ENCODE assay signal across 8 cellular contexts in genomic region chr12:109053382-109054123, GRCh38. TPM values are rescaled to one million over a fixed set of nuclear protein-coding genes. Genes with fewer than 3 reads are reported as not detected.
DNase-seq lines count a peak whose midpoint lies in the region; ATAC-seq, FAIRE-seq and TF ChIP-seq lines count a peak whose summit lies in the region.

No MANE protein-coding gene starts in this region.

- no peak for FAIRE-seq in A549 (lab: Jason Lieb, UNC)

- POLR2A ChIA-PET in A549 (lab: Yijun Ruan, JAX), result interaction anchor here (0.9 kb wide), 1 partner anchor 488 kb away, joined by 3 read pairs; no protein-coding TSS in a partner anchor

- no peaks in the 10 kb centered on the region for H3K27me3 ChIP-seq in HUES6 (ENCODE audit: control insufficient read depth, insufficient read depth, low read length)

- DNase-seq in A549 (ENCODE audit: low read depth in 1 of 2, low spot score in 1 of 2) (no peak), hepatic stellate cell (ENCODE audit: low spot score) (peak; percentile 19), retina (no peak), HK-2 (ENCODE audit: unreplicated experiment) (no peak)
- DNase-seq in activated T-cell treated with anti-CD3 and anti-CD28 coated beads, Interleukin-2, amount 50 U/mL, for 48 hours, result peak; percentile 38 to 48

- H3K4me3 ChIP-seq in A549 (peak overlapping the region; percentile 96), HUES6 (ENCODE audit: low read depth, low read length) (peak overlapping the region; percentile 99), skin epidermis (peak overlapping the region; percentile 79 to 100 (median 86))

- no peak for TF ChIP-seq CTCF in A549 (IDR thresholded peaks at IDR 0.05)

- CTCF ChIA-PET in A549 (lab: Yijun Ruan, JAX), result interaction anchor here (0.6 to 2.2 kb wide), 4 partner anchors 16 to 56 kb away, joined by 3 to 6 read pairs (median 4); no protein-coding TSS in a partner anchor

- TF ChIP-seq EP300 in A549 (IDR thresholded peaks at IDR 0.05), result no peak

- H3K4me2 ChIP-seq in A549, result peak overlapping the region; percentile 99

- H3K4me1 ChIP-seq in A549 (peaks cover 8% of the 10 kb centered on the region), HUES6 (ENCODE audit: control insufficient read depth, insufficient read depth, low read length) (no peaks in the 10 kb centered on the region)

- WGBS in A549 (ENCODE audit: missing lambda C conversion rate), result 30% methylated on average over 9 of the region's 9 CpGs

- no peak for TF ChIP-seq POLR2A in A549 (IDR thresholded peaks at IDR 0.05; ENCODE audit: low read length)

- H3K36me3 ChIP-seq in HUES6 (ENCODE audit: control insufficient read depth, insufficient read depth, low read length), result no peaks in the 10 kb centered on the region

- TF ChIP-seq RAD21 in A549 (conservative IDR thresholded peaks at IDR 0.05 in 1 of 2, IDR thresholded peaks at IDR 0.05 in 1 of 2), result no peak

- H3K27ac ChIP-seq in A549, result peak overlapping the region; percentile 91 to 93; a peak in 5 of 6 replicates
- no peak overlapping the region for H3K27ac ChIP-seq in HUES6 (ENCODE audit: low read depth, low read length)
- H3K27ac ChIP-seq in skin epidermis, result peak overlapping the region in 19 of 21 experiments; percentile 47 to 94 (median 89)

- peak overlapping the region; percentile 76 for H3K9ac ChIP-seq in HUES6 (ENCODE audit: low read length)

- ATAC-seq in A549, result no peak
- ATAC-seq in GM18909 (IDR thresholded peaks at IDR 0.05; ENCODE audit: poor library complexity, unreplicated experiment), result peak; percentile 46

- H3K9me3 ChIP-seq in A549 (no peaks in the 10 kb centered on the region), HUES6 (ENCODE audit: control insufficient read depth, insufficient read depth, low read depth, low read length) (no peaks in the 10 kb centered on the region)

TF ChIP-seq in A549, 52 proteins besides CTCF, POLR2A, EP300 and RAD21:
- TF ChIP-seq ELK1 (IDR thresholded peaks at IDR 0.05; ENCODE audit: low read depth, low read length) (no peak), MAZ (IDR thresholded peaks at IDR 0.05; ENCODE audit: borderline replicate concordance, low read depth, low read length) (no peak), PBX3 (IDR thresholded peaks at IDR 0.05) (no peak), PHF8 (IDR thresholded peaks at IDR 0.05; ENCODE audit: borderline replicate concordance, low read depth) (no peak), HEYL (CRISPR knock-in tag; IDR thresholded peaks at IDR 0.05) (no peak), RNF2 (IDR thresholded peaks at IDR 0.05; ENCODE audit: borderline replicate concordance, low read depth) (no peak)

RNA-seq across cellular contexts. Expression of gene USP30, which starts 1.2 kb away (rescaled TPM):
- polyA plus RNA-seq in A549 (2011; rRNA removed) (15.2 and 19.6 TPM in 2 replicates), A549 (2017; fragmentation: RNase III; extraction: RNeasy Plus Mini Kit Qiagen cat#74134 plus additional on column Dnase treatment) (5.7 to 7.2 TPM (median 6.8 TPM) in 3 replicates)
- 10.6 and 14.9 TPM in 2 replicates for polyA plus RNA-seq in A549 (2012; cell fraction: cytosol; rRNA removed)
- polyA plus RNA-seq in A549 (2012; cell fraction: nucleus; rRNA removed), result 24.0 and 25.6 TPM in 2 replicates
- 18.8 and 19.3 TPM in 2 replicates for polyA minus RNA-seq in A549 (2011; rRNA and poly(A)+ RNA removed)

RNA-seq across cellular contexts. Expression of gene SVOP, which starts 32.7 kb away (rescaled TPM):
- polyA plus RNA-seq in A549 (2011; rRNA removed), result not detected in 2 replicates
- polyA plus RNA-seq in A549 (2012; cell fraction: cytosol; rRNA removed), result not detected in 2 replicates
- not detected in 2 replicates for polyA plus RNA-seq in A549 (2012; cell fraction: nucleus; rRNA removed)
- polyA plus RNA-seq in A549 (2017; fragmentation: RNase III; extraction: RNeasy Plus Mini Kit Qiagen cat#74134 plus additional on column Dnase treatment), result not detected in 3 replicates
- not detected in 2 replicates for polyA minus RNA-seq in A549 (2011; rRNA and poly(A)+ RNA removed)

RNA-seq across cellular contexts. Expression of gene ALKBH2, which starts 39.7 kb away (rescaled TPM):
- polyA plus RNA-seq in A549 (2011; rRNA removed) (48.7 and 53.9 TPM in 2 replicates), A549 (2017; fragmentation: RNase III; extraction: RNeasy Plus Mini Kit Qiagen cat#74134 plus additional on column Dnase treatment) (54.8 to 57.7 TPM (median 55.0 TPM) in 3 replicates)
- polyA plus RNA-seq in A549 (2012; cell fraction: cytosol; rRNA removed), result 47.1 and 48.9 TPM in 2 replicates
- 47.3 and 91.8 TPM in 2 replicates for polyA plus RNA-seq in A549 (2012; cell fraction: nucleus; rRNA removed)
- 24.4 and 30.1 TPM in 2 replicates for polyA minus RNA-seq in A549 (2011; rRNA and poly(A)+ RNA removed)

RNA-seq across cellular contexts. Expression of gene UNG, which starts 43.8 kb away (rescaled TPM):
- 47.6 and 55.6 TPM in 2 replicates for polyA plus RNA-seq in A549 (2011; rRNA removed)
- polyA plus RNA-seq in A549 (2012; cell fraction: cytosol; rRNA removed), result 68.8 and 90.4 TPM in 2 replicates
- polyA plus RNA-seq in A549 (2012; cell fraction: nucleus; rRNA removed), result 57.0 and 72.5 TPM in 2 replicates
- polyA plus RNA-seq in A549 (2017; fragmentation: RNase III; extraction: RNeasy Plus Mini Kit Qiagen cat#74134 plus additional on column Dnase treatment), result 75.6 to 79.5 TPM (median 77.6 TPM) in 3 replicates
- 14.9 and 16.1 TPM in 2 replicates for polyA minus RNA-seq in A549 (2011; rRNA and poly(A)+ RNA removed)

Comparison
In these comparisons a context has a peak if more than half of its experiments do, and no peak if none do; other contexts are left out.
1. DNase-seq: peak in activated T-cell treated with anti-CD3 and anti-CD28 coated beads, Interleukin-2, amount 50 U/mL, for 48 hours (2 of 2) and hepatic stellate cell (single experiment); none in A549 (0 of 2), retina (single experiment) and HK-2 (single experiment).
2. Peak in every context shown above with its lines, with median percentiles within 50 percentile points of each other: H3K4me3 ChIP-seq.